In genomic region chr7:94621120-94621519, GRCh38 we compare ENCODE assay signal across 13 cellular contexts. TPM values are rescaled to one million over a fixed set of nuclear protein-coding genes. Genes with fewer than 3 reads are reported as not detected.
DNase-seq lines count a peak whose midpoint lies in the region; ATAC-seq and TF ChIP-seq lines count a peak whose summit lies in the region.
"Had no signal": no experiment of that assay in that cellular context is flagged by ENCODE, and none has a peak within 500 bp of the region (broad histone marks: within the 10 kb centered on the region; RNA-seq: fewer than 3 reads in every experiment).

No MANE protein-coding gene starts in this region.

- no peaks in the 10 kb centered on the region for H3K9me3 Mint-ChIP-seq in stimulated activated naive CD8-positive, alpha-beta T cell treated with anti-CD3 and anti-CD28 coated beads, Interleukin-15, amount 100 ng/mL, for 72 hours
- H3K9me3 Mint-ChIP-seq: activated naive CD8-positive, alpha-beta T cell treated with anti-CD3 and anti-CD28 coated beads, Interleukin-2, amount 10 ng/mL, durations not matched to agents 7 days and 5 days had no signal

- H3K27me3 Mint-ChIP-seq in stimulated activated naive CD8-positive, alpha-beta T cell treated with anti-CD3 and anti-CD28 coated beads, Interleukin-15, amount 100 ng/mL, for 72 hours = peaks cover 7% of the 10 kb centered on the region

- ATAC-seq in stimulated activated naive CD8-positive, alpha-beta T cell treated with anti-CD3 and anti-CD28 coated beads, Interleukin-15, amount 100 ng/mL, for 72 hours = peak; percentile 13
- ATAC-seq in stimulated activated naive CD8-positive, alpha-beta T cell treated with anti-CD3 and anti-CD28 coated beads, Interleukin-15, Interleukin-2, amounts not matched to agents 100 U/mL and 50 U/mL, for 24 hours = no peak

- H3K27ac ChIP-seq in right atrium auricular region = peak overlapping the region; percentile 77 to 79
- no peak overlapping the region for H3K27ac ChIP-seq in testis
- H3K27ac ChIP-seq: HL-60, neutrophil, Peyer's patch had no signal

- H3K4me3 ChIP-seq in right atrium auricular region (no peak overlapping the region), testis (no peak overlapping the region)
- H3K4me3 ChIP-seq: Peyer's patch had no signal

- TF ChIP-seq CTCF in right atrium auricular region (IDR thresholded peaks at IDR 0.05) (no peak), testis (IDR thresholded peaks at IDR 0.05) (no peak)

- H3K4me1 Mint-ChIP-seq in stimulated activated naive CD8-positive, alpha-beta T cell treated with anti-CD3 and anti-CD28 coated beads, Interleukin-15, amount 100 ng/mL, for 72 hours = peaks cover 13% of the 10 kb centered on the region

- H3K4me3 Mint-ChIP-seq in stimulated activated naive CD8-positive, alpha-beta T cell treated with anti-CD3 and anti-CD28 coated beads, Interleukin-15, amount 100 ng/mL, for 72 hours = no peak overlapping the region
- H3K4me3 Mint-ChIP-seq: activated naive CD8-positive, alpha-beta T cell treated with anti-CD3 and anti-CD28 coated beads, Interleukin-2, amount 10 ng/mL, durations not matched to agents 7 days and 5 days had no signal

- H3K4me1 ChIP-seq in right atrium auricular region = peaks cover 0 to 7% of the 10 kb centered on the region in 2 donors
- no peaks in the 10 kb centered on the region for H3K4me1 ChIP-seq in testis

- intact Hi-C loops in testis (cut with DNase I; ENCODE audit: low total_unique reads) = no loop called here

- 90 to 98% methylated on average over 2 of the region's 2 CpGs for WGBS in testis, 2 donors

- no peak overlapping the region for H3K27ac Mint-ChIP-seq in stimulated activated naive CD8-positive, alpha-beta T cell treated with anti-CD3 and anti-CD28 coated beads, Interleukin-15, amount 100 ng/mL, for 72 hours
- H3K27ac Mint-ChIP-seq: activated naive CD8-positive, alpha-beta T cell treated with anti-CD3 and anti-CD28 coated beads, Interleukin-2, amount 10 ng/mL, durations not matched to agents 7 days and 5 days had no signal

- H3K9me3 ChIP-seq in right atrium auricular region = no peaks in the 10 kb centered on the region
- no peaks in the 10 kb centered on the region for H3K9me3 ChIP-seq in testis
- H3K9me3 ChIP-seq: neutrophil, Peyer's patch had no signal

- H3K36me3 ChIP-seq in right atrium auricular region (no peaks in the 10 kb centered on the region), testis (ENCODE audit: low read depth, missing control alignments) (no peaks in the 10 kb centered on the region)
- H3K36me3 ChIP-seq: neutrophil, Peyer's patch had no signal

- TF ChIP-seq POLR2A in testis (IDR thresholded peaks at IDR 0.05) = no peak

- H3K27me3 ChIP-seq in right atrium auricular region (no peaks in the 10 kb centered on the region), testis (no peaks in the 10 kb centered on the region)
- H3K27me3 ChIP-seq: neutrophil, Peyer's patch had no signal

- DNase-seq in stimulated activated naive CD8-positive, alpha-beta T cell treated with anti-CD3 and anti-CD28 coated beads, Interleukin-15, amount 100 ng/mL, for 72 hours = no peak
- DNase-seq in stimulated activated naive CD8-positive, alpha-beta T cell treated with anti-CD3 and anti-CD28 coated beads, Interleukin-15, Interleukin-2, amounts not matched to agents 100 U/mL and 50 U/mL, for 24 hours = no peak
- DNase-seq in HK-2 (ENCODE audit: unreplicated experiment) = peak; percentile 3
- no peak for DNase-seq in right atrium auricular region (ENCODE audit: low spot score)
- DNase-seq in NCI-H1930 (lab: John Stamatoyannopoulos, UW) = no peak
- DNase-seq in testis = no peak
- DNase-seq in NCI-H2107 (lab: John Stamatoyannopoulos, UW) = no peak
- DNase-seq in stimulated activated CD4-positive, alpha-beta T cell treated with anti-CD3 and anti-CD28 coated beads, Interleukin-2, amount 100 ng/mL, for 48 hours = no peak
- DNase-seq: NCI-H1436 had no signal

RNA-seq across cellular contexts. Expression of gene SGCE, which starts 34.8 kb away (rescaled TPM):
- 10 to 100 TPM; 41.0 to 75.9 TPM for total RNA-seq in right atrium auricular region
- total RNA-seq in testis = 100 to 1,000 TPM; 142 to 146 TPM
- polyA plus RNA-seq in testis (ENCODE audit: insufficient read depth, low read depth, low replicate concordance) = 71.3 TPM

Comparison
In these comparisons a context has a peak if more than half of its experiments do, and no peak if none do; other contexts are left out.
1. H3K27ac ChIP-seq: peak in right atrium auricular region (2 of 2); none in testis (0 of 2).